In genomic region chr3:142065344-142065743, GRCh38 we compare ENCODE assay signal across 17 cellular contexts.
DNase-seq lines count a peak whose midpoint lies in the region; ATAC-seq, FAIRE-seq and TF ChIP-seq lines count a peak whose summit lies in the region.
"Had no signal": no experiment of that assay in that cellular context is flagged by ENCODE, and none has a peak within 500 bp of the region (broad histone marks: within the 10 kb centered on the region; RNA-seq: fewer than 3 reads in every experiment).

No MANE protein-coding gene starts in this region.

- POLR2A ChIA-PET in H1 (lab: Charles Lee; ENCODE audit: partially characterized antibody), result interaction anchor here (0.9 kb wide), 1 partner anchor 19 kb away, joined by 3 read pairs; no protein-coding TSS in a partner anchor

- H3K4me3 ChIP-seq in GM23338 (peak overlapping the region; percentile 0; the same call in 1 of the 2 replicates), HUES6 (ENCODE audit: low read depth, low read length) (no peak overlapping the region), H1 (ENCODE audit: extremely low read depth in 1 of 4, insufficient read depth in 2 of 4, low read depth in 3 of 4, low read length in 4 of 4) (0 out of 8 replicates have a peak overlapping the region, but pooled peaks of 1 of the 4 experiments have one; percentile 34), mesendoderm (ENCODE audit: low read length) (no peak overlapping the region)
- H3K4me3 ChIP-seq: BLaER1 treated with 17β-estradiol and CSF1 and Interleukin-3, amounts not matched to agents 10 nM and 100 nM; GM12878 had no signal

- no peak for TF ChIP-seq EP300 in H1 (IDR thresholded peaks at IDR 0.05; ENCODE audit: borderline replicate concordance in 1 of 2, low read depth in 2 of 2, low read length in 2 of 2)

- no peaks in the 10 kb centered on the region for H3K9me3 Mint-ChIP-seq in GM23338

- H4K91ac ChIP-seq in H1 (replicated peaks; ENCODE audit: insufficient read length, low read length), result no peak overlapping the region

- 75% methylated on average over 7 of the region's 7 CpGs; no CpG with 5 or more reads in 1 of the 2 experiments for whole genome bisulfite sequencing in H1 (ENCODE audit: extremely low coverage in 1 of 2, insufficient coverage in 1 of 2, insufficient read length in 1 of 2, insufficient replicate concordance in 2 of 2, low coverage in 1 of 2, low lambda C conversion rate in 2 of 2, missing lambda C conversion rate in 1 of 2), 2 experiments
- WGBS in mesendoderm (ENCODE audit: extremely low coverage, insufficient coverage, low lambda C conversion rate), result no CpG with 5 or more reads among the region's 7 CpGs

- no peak for TF ChIP-seq POLR2A in H1 (IDR thresholded peaks at IDR 0.05; ENCODE audit: control extremely low read depth in 1 of 2, low read depth in 2 of 2, low read length in 2 of 2)

- H3K56ac ChIP-seq in H1 (replicated peaks; ENCODE audit: insufficient read length, low read depth, low read length) (no peak overlapping the region), mesendoderm (ENCODE audit: low read length) (peak overlapping the region; percentile 46)

- no peak overlapping the region for H4K5ac ChIP-seq in H1 (ENCODE audit: insufficient read length, low read depth, low read length)
- H4K5ac ChIP-seq in mesendoderm (ENCODE audit: low read length), result no peak overlapping the region

- peaks cover 41% of the 10 kb centered on the region for H3K4me1 Mint-ChIP-seq in GM23338

- H3K23me2 ChIP-seq in H1 (ENCODE audit: low read depth, low read length), result peaks cover 2% of the 10 kb centered on the region; the same call in 1 of the 2 replicates

- H3K79me2 ChIP-seq in GM23338 (replicated peaks; ENCODE audit: insufficient read depth) (no peaks in the 10 kb centered on the region), H1 (ENCODE audit: control insufficient read depth in 1 of 2, insufficient read depth in 2 of 2, low read length in 2 of 2) (no peaks in the 10 kb centered on the region), mesendoderm (ENCODE audit: control insufficient read depth, insufficient read depth, low read length) (no peaks in the 10 kb centered on the region)

- H2AFZ ChIP-seq in GM23338 (no peak overlapping the region), H1 (ENCODE audit: low read length) (no peak overlapping the region)

- H2BK120ac ChIP-seq in H1 (replicated peaks; ENCODE audit: low read depth, low read length) (no peak overlapping the region), mesendoderm (ENCODE audit: low read depth, low read length) (no peak overlapping the region)

- CTCF ChIA-PET in H1 (lab: Charles Lee; ENCODE audit: partially characterized antibody), result interaction anchor here (0.6 to 1.3 kb wide), 2 partner anchors 37 to 148 kb away, joined by 3 to 4 read pairs; no protein-coding TSS in a partner anchor

- H3K27ac ChIP-seq in GM23338 (ENCODE audit: low read depth), result peak overlapping the region; percentile 66
- peak overlapping the region; percentile 56; the same call in 1 of the 2 replicates for H3K27ac ChIP-seq in HUES6 (ENCODE audit: low read depth, low read length)
- H3K27ac ChIP-seq in H1 (ENCODE audit: low read depth, low read length), result peak overlapping the region; percentile 26; the same call in 1 of the 2 replicates
- H3K27ac ChIP-seq in mesendoderm (ENCODE audit: low read depth, low read length), result no peak overlapping the region
- H3K27ac ChIP-seq: BLaER1 treated with 17β-estradiol and CSF1 and Interleukin-3, amounts not matched to agents 10 nM and 100 nM had no signal

- no peak for TF ChIP-seq RAD21 in H1 (IDR thresholded peaks at IDR 0.05 in 1 of 2, conservative IDR thresholded peaks at IDR 0.05 in 1 of 2; ENCODE audit: low read depth in 2 of 2, low read length in 2 of 2)

- TF ChIP-seq CTCF in GM23338 (conservative IDR thresholded peaks at IDR 0.05; ENCODE audit: low read depth in 2 of 2) (no peak), H1 (IDR thresholded peaks at IDR 0.05; ENCODE audit: control extremely low read depth in 1 of 3, insufficient read depth in 1 of 3, low read depth in 1 of 3, low read length in 3 of 3) (no peak)

- H3K79me1 ChIP-seq in H1 (ENCODE audit: low read depth, low read length) (no peaks in the 10 kb centered on the region), mesendoderm (ENCODE audit: low read length) (no peaks in the 10 kb centered on the region)

- H4K8ac ChIP-seq in H1 (ENCODE audit: extremely low read depth, insufficient read depth, low read length), result no peak overlapping the region; the same call in 1 of the 2 replicates
- no peak overlapping the region for H4K8ac ChIP-seq in mesendoderm (ENCODE audit: low read depth, low read length)

- H3K4ac ChIP-seq in H1 (replicated peaks; ENCODE audit: insufficient read length, low read depth, low read length), result no peak overlapping the region
- H3K4ac ChIP-seq in mesendoderm (ENCODE audit: low read depth, low read length), result no peak overlapping the region

- H3K27ac Mint-ChIP-seq in GM23338, result peak overlapping the region; percentile 86
- H3K27ac Mint-ChIP-seq: CD4-positive, CD25-positive, alpha-beta regulatory T cell had no signal

- no peaks in the 10 kb centered on the region for H4K20me1 ChIP-seq in GM23338 (replicated peaks; ENCODE audit: insufficient read depth)
- H4K20me1 ChIP-seq in H1 (replicated peaks in 1 of 2; ENCODE audit: control insufficient read depth in 1 of 2, insufficient read depth in 2 of 2, low read length in 2 of 2), result no peaks in the 10 kb centered on the region
- H4K20me1 ChIP-seq: BLaER1 treated with 17β-estradiol and CSF1 and Interleukin-3, amounts not matched to agents 10 nM and 100 nM had no signal

- H3K27me3 Mint-ChIP-seq in GM23338 (ENCODE audit: insufficient read depth, low read depth, poor library complexity), result peaks cover 7% of the 10 kb centered on the region
- H3K27me3 Mint-ChIP-seq: CD4-positive, CD25-positive, alpha-beta regulatory T cell had no signal

- H2BK5ac ChIP-seq in H1 (ENCODE audit: low read depth, low read length) (peak overlapping the region; percentile 82; the same call in 1 of the 2 replicates), mesendoderm (ENCODE audit: low read length) (no peak overlapping the region)

- H3K27me3 ChIP-seq in GM23338 (ENCODE audit: insufficient read depth) (no peaks in the 10 kb centered on the region), HUES6 (ENCODE audit: control insufficient read depth, insufficient read depth, low read length) (no peaks in the 10 kb centered on the region), H1 (replicated peaks in 1 of 4; ENCODE audit: control insufficient read depth in 3 of 4, extremely low read depth in 1 of 4, insufficient read depth in 3 of 4, low read length in 3 of 4) (no peaks in the 10 kb centered on the region), mesendoderm (ENCODE audit: insufficient read depth, low read length, poor library complexity) (no peaks in the 10 kb centered on the region)
- H3K27me3 ChIP-seq: BLaER1 treated with 17β-estradiol and CSF1 and Interleukin-3, amounts not matched to agents 10 nM and 100 nM had no signal

- no peaks in the 10 kb centered on the region for H3K36me3 ChIP-seq in GM23338 (ENCODE audit: insufficient read depth)
- no peaks in the 10 kb centered on the region for H3K36me3 ChIP-seq in HUES6 (ENCODE audit: control insufficient read depth, insufficient read depth, low read length)
- no peaks in the 10 kb centered on the region for H3K36me3 ChIP-seq in H1 (ENCODE audit: control insufficient read depth in 2 of 4, insufficient read depth in 4 of 4, low read length in 3 of 4)
- no peaks in the 10 kb centered on the region for H3K36me3 ChIP-seq in mesendoderm (ENCODE audit: control insufficient read depth, insufficient read depth, low read length)
- H3K36me3 ChIP-seq: BLaER1 treated with 17β-estradiol and CSF1 and Interleukin-3, amounts not matched to agents 10 nM and 100 nM had no signal

- peak overlapping the region; percentile 57; the same call in 1 of the 2 replicates for H2BK20ac ChIP-seq in H1 (ENCODE audit: low read length)

- H3K36me3 Mint-ChIP-seq in GM23338 (ENCODE audit: low read depth), result peaks cover 8% of the 10 kb centered on the region; the same call in 2 of the 3 replicates

- H3K23ac ChIP-seq in H1 (ENCODE audit: insufficient read length) (no peak overlapping the region), mesendoderm (ENCODE audit: low read length) (no peak overlapping the region)

- H3K9ac ChIP-seq in HUES6 (ENCODE audit: low read length) (peak overlapping the region; percentile 37), H1 (replicated peaks in 1 of 4; ENCODE audit: extremely low read depth in 1 of 4, low read depth in 3 of 4, low read length in 3 of 4) (no peak overlapping the region), mesendoderm (ENCODE audit: low read length) (no peak overlapping the region)
- H3K9ac ChIP-seq: BLaER1 treated with 17β-estradiol and CSF1 and Interleukin-3, amounts not matched to agents 10 nM and 100 nM had no signal

- H2BK15ac ChIP-seq in H1 (ENCODE audit: low read length), result no peak overlapping the region
- no peak overlapping the region for H2BK15ac ChIP-seq in mesendoderm (replicated peaks; ENCODE audit: low read depth)

- DNase-seq in GM23338 (ENCODE audit: low spot score), result no peak
- peak in 1 of 2 experiments; percentile 49 for DNase-seq in H1 (ENCODE audit: low read depth in 1 of 2, low spot score in 2 of 2)
- no peak for DNase-seq in mesendoderm
- DNase-seq in SKM-1 (lab: John Stamatoyannopoulos, UW; ENCODE audit: unreplicated experiment), result no peak
- DNase-seq in activated effector memory CD4-positive, alpha-beta T cell treated with Interleukin-2 at 50 U/mL for 16 hours, result no peak
- DNase-seq: ACHN; CD4-positive, CD25-positive, alpha-beta regulatory T cell; DMS53; IMR-90; KG1 had no signal

- H3F3A ChIP-seq in GM23338 (replicated peaks; ENCODE audit: low read depth), result no peaks in the 10 kb centered on the region

- H3K4me2 ChIP-seq in GM23338 (peak overlapping the region; percentile 34), H1 (ENCODE audit: insufficient read depth in 1 of 2, low read depth in 2 of 2, low read length in 2 of 2) (peak overlapping the region; percentile 20 to 59; a peak in 3 of 4 replicates), mesendoderm (ENCODE audit: low read length) (no peak overlapping the region)
- H3K4me2 ChIP-seq: BLaER1 treated with 17β-estradiol and CSF1 and Interleukin-3, amounts not matched to agents 10 nM and 100 nM had no signal

- H3K4me3 Mint-ChIP-seq in GM23338, result no peak overlapping the region
- H3K4me3 Mint-ChIP-seq: CD4-positive, CD25-positive, alpha-beta regulatory T cell had no signal

- no peaks in the 10 kb centered on the region for H3K9me2 ChIP-seq in GM23338 (ENCODE audit: insufficient read depth)

- H3K9me3 ChIP-seq in HUES6 (ENCODE audit: control insufficient read depth, insufficient read depth, low read depth, low read length) (0 out of 2 replicates have a peak, but pooled peaks cover 3% of the 10 kb centered on the region), H1 (ENCODE audit: insufficient read depth in 2 of 2, low read depth in 1 of 2, low read length in 1 of 2) (no peaks in the 10 kb centered on the region)
- H3K9me3 ChIP-seq: BLaER1 treated with 17β-estradiol and CSF1 and Interleukin-3, amounts not matched to agents 10 nM and 100 nM had no signal

- H3K14ac ChIP-seq in H1 (ENCODE audit: insufficient read length), result no peak overlapping the region

- H3K4me1 ChIP-seq in GM23338 (ENCODE audit: insufficient read depth), result peaks cover 32% of the 10 kb centered on the region
- H3K4me1 ChIP-seq in HUES6 (ENCODE audit: control insufficient read depth, insufficient read depth, low read length), result peaks cover 38% of the 10 kb centered on the region
- peaks cover 5 to 13% (median 9%) of the 10 kb centered on the region in 4 experiments for H3K4me1 ChIP-seq in H1 (replicated peaks in 1 of 4; ENCODE audit: control insufficient read depth in 3 of 4, insufficient read depth in 4 of 4, low read length in 3 of 4)
- H3K4me1 ChIP-seq in mesendoderm (ENCODE audit: control insufficient read depth, low read depth, low read length), result peaks cover 2% of the 10 kb centered on the region
- H3K4me1 ChIP-seq: BLaER1 treated with 17β-estradiol and CSF1 and Interleukin-3, amounts not matched to agents 10 nM and 100 nM had no signal

- no peak for FAIRE-seq in H1 (lab: Jason Lieb, UNC)
- FAIRE-seq: GM12878, GM18507, HTR-8/SVneo had no signal

- ATAC-seq in GM23338, result peak; percentile 65
- ATAC-seq in esophagus mucosa, result no peak
- no peak for ATAC-seq in GM19395 (IDR thresholded peaks at IDR 0.05; ENCODE audit: unreplicated experiment)
- ATAC-seq: GM12878 had no signal

- peak overlapping the region; percentile 69 for H2BK12ac ChIP-seq in H1 (ENCODE audit: low read depth, low read length)

- H2AK5ac ChIP-seq in H1 (ENCODE audit: low read depth, low read length), result no peak overlapping the region
- no peak overlapping the region for H2AK5ac ChIP-seq in mesendoderm (ENCODE audit: low read length)

- H3K18ac ChIP-seq in H1 (ENCODE audit: extremely low read depth, low read length) (peak overlapping the region; percentile 71; the same call in 1 of the 2 replicates), mesendoderm (ENCODE audit: low read length) (no peak overlapping the region)
